ENCODE assay signal across 1 cellular context in the genomic region with DNA sequence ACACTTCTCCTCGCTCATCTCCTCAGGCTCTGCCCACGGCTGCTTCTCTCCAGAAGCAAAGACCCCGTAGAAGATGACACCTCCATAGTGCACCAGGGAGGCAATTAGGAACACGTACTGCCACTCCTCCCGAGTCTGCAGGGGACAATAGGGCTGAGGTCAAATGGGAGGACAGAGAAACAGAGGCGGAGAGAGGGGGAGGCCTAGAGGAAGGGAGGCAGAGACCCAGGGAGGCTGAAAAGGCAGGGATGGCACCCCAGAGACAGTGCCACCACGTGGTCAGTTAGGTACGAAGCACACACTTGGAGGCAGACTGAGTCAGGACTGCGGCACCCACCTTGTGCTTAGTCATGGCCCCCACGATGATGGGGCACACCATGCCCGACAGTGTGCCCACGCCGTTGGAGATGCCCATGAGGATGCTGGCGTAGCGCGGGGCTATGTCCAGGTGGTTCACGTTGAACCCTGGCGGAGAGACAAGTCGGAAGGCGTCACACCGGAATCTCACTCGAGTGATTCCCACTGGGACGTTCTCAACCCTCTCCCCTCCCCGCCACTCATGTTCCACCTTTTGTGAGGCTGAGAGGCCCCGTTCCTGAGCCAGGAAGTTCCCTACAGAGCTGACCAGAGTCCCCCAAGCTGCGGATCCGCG.
TF ChIP-seq lines count a peak whose summit lies in the region.

No MANE protein-coding gene starts in this region.

TF ChIP-seq in HCT116, 20 proteins besides CTCF, POLR2A, EP300 and RAD21 (continued from another document):
- TF ChIP-seq SIN3A (IDR thresholded peaks at IDR 0.05; ENCODE audit: low read depth) (no peak), ELF1 (IDR thresholded peaks at IDR 0.05; ENCODE audit: borderline replicate concordance, low read depth) (no peak), ZNF274 (IDR thresholded peaks at IDR 0.05; ENCODE audit: low read depth, low read length) (no peak), FOSL1 (IDR thresholded peaks at IDR 0.05; ENCODE audit: low read depth) (no peak), EZH2phosphoT487 (IDR thresholded peaks at IDR 0.05; ENCODE audit: borderline replicate concordance) (no peak), SP1 (IDR thresholded peaks at IDR 0.05; ENCODE audit: low read depth) (no peak)
